In the genomic region with DNA sequence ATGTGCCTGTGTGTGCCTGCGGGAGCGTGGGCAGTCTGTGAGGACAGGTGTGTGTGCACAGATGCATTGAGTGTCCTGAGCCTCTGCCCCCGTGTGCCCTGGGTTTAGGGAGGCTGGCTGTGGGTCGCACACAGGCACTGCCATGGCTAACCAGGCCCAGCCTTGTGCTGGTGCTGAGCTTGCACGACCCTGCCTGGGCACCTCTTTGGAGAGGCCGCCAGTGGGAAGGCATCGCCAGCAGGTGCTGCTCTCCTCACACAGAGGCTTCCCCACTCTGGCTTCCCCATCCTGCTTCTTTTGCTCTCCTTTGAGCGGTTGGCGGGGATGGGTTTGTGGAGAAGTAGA, we compare ENCODE assay signal across 1 cellular context.
TF ChIP-seq lines count a peak whose summit lies in the region.

No MANE protein-coding gene starts in this region.

TF ChIP-seq in IMR-90, 13 proteins besides CTCF, POLR2A, EP300 and RAD21:
- TF ChIP-seq CHD1 (IDR thresholded peaks at IDR 0.05; ENCODE audit: low read depth, low read length) = no peak
- no peak for TF ChIP-seq NFE2L2 (IDR thresholded peaks at IDR 0.05; ENCODE audit: low read depth, low read length)
- no peak for TF ChIP-seq BHLHE40 (IDR thresholded peaks at IDR 0.05; ENCODE audit: low read depth, low read length)
- no peak for TF ChIP-seq MAFK (IDR thresholded peaks at IDR 0.05; ENCODE audit: low read depth, low read length)
- TF ChIP-seq, protein P1, sequence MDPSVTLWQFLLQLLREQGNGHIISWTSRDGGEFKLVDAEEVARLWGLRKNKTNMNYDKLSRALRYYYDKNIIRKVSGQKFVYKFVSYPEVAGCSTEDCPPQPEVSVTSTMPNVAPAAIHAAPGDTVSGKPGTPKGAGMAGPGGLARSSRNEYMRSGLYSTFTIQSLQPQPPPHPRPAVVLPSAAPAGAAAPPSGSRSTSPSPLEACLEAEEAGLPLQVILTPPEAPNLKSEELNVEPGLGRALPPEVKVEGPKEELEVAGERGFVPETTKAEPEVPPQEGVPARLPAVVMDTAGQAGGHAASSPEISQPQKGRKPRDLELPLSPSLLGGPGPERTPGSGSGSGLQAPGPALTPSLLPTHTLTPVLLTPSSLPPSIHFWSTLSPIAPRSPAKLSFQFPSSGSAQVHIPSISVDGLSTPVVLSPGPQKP (IDR thresholded peaks at IDR 0.05; ENCODE audit: borderline replicate concordance, low read depth, low read length) = no peak
- TF ChIP-seq RCOR1 (IDR thresholded peaks at IDR 0.05; ENCODE audit: insufficient replicate concordance, low read length) = no peak
- no peak for TF ChIP-seq CEBPB (IDR thresholded peaks at IDR 0.05; ENCODE audit: low read depth, low read length)
- TF ChIP-seq, protein P2, sequence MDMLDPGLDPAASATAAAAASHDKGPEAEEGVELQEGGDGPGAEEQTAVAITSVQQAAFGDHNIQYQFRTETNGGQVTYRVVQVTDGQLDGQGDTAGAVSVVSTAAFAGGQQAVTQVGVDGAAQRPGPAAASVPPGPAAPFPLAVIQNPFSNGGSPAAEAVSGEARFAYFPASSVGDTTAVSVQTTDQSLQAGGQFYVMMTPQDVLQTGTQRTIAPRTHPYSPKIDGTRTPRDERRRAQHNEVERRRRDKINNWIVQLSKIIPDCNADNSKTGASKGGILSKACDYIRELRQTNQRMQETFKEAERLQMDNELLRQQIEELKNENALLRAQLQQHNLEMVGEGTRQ (IDR thresholded peaks at IDR 0.05; ENCODE audit: low read depth, low read length) = no peak
- TF ChIP-seq MAZ (IDR thresholded peaks at IDR 0.05; ENCODE audit: borderline replicate concordance, low read depth, low read length) = no peak
- no peak for TF ChIP-seq RFX5 (IDR thresholded peaks at IDR 0.05; ENCODE audit: low read depth, low read length)
